ENCODE assay signal across 25 cellular contexts in genomic region chr3:127033786-127034185, GRCh38. TPM values are rescaled to one million over a fixed set of nuclear protein-coding genes. Genes with fewer than 3 reads are reported as not detected.
A peak's percentile ranks its signal among the peaks of the same experiment; 100 is the strongest.
DNase-seq lines count a peak whose midpoint lies in the region; ATAC-seq, FAIRE-seq and TF ChIP-seq lines count a peak whose summit lies in the region.
"Had no signal": no experiment of that assay in that cellular context is flagged by ENCODE, and none has a peak within 500 bp of the region (broad histone marks: within the 10 kb centered on the region; RNA-seq: fewer than 3 reads in every experiment).

No MANE protein-coding gene starts in this region.

- no peak for FAIRE-seq in GM12891 (lab: Jason Lieb, UNC)
- FAIRE-seq: A549, G401.6, GM19239 had no signal

- CTCF ChIA-PET in Calu3 (lab: Charles Lee) = no interaction called here
- CTCF ChIA-PET in RWPE1 (lab: Yijun Ruan, JAX) = interaction anchor here (0.7 kb wide), 1 partner anchor 32 kb away, joined by 3 read pairs; no protein-coding TSS in a partner anchor

- TF ChIP-seq CTCF in Calu3 (IDR thresholded peaks at IDR 0.05; ENCODE audit: unreplicated experiment) = no peak
- no peak for TF ChIP-seq CTCF in RWPE1 (conservative IDR thresholded peaks at IDR 0.05; ENCODE audit: low read depth)
- TF ChIP-seq CTCF in lower lobe of right lung (IDR thresholded peaks at IDR 0.05) = no peak
- no peak for TF ChIP-seq CTCF in psoas muscle (IDR thresholded peaks at IDR 0.05)
- no peak for TF ChIP-seq CTCF in GM13977 (IDR thresholded peaks at IDR 0.05; ENCODE audit: extremely low read depth, insufficient read depth, missing control alignments)

- 75 to 82% (median 77%) methylated on average over 17 to 20 of the region's 20 CpGs for WGBS in psoas muscle, 3 donors

- no peak for DNase-seq in Calu3
- DNase-seq in RWPE1 (ENCODE audit: low spot score) = no peak
- DNase-seq in lower lobe of right lung = peak; percentile 38
- DNase-seq in psoas muscle = peak; percentile 12 to 48
- DNase-seq in GM12891 (ENCODE audit: insufficient read length, low spot score) = no peak
- no peak for DNase-seq in GM13977 (ENCODE audit: low spot score)
- DNase-seq in UCSD-AML1 (lab: John Stamatoyannopoulos, UW; ENCODE audit: unreplicated experiment) = no peak
- DNase-seq: AML-193; CD4-positive, alpha-beta memory T cell; COR-L47; MM.1S; NCI-H2029; NCI-H446; NCI-H524 treated with DMSO at 0.1 percent for 48 hours; NCI-H774; NK-92 treated with Interleukin-12 subunit alpha and Interleukin-12 subunit beta, amount 100 ng/mL, for 24 hours; PC-3 had no signal

- POLR2A ChIA-PET in RWPE1 (lab: Yijun Ruan, JAX; ENCODE audit: low non-redundant PET) = no interaction called here

- H3K27me3 ChIP-seq in lower lobe of right lung (ENCODE audit: low read depth) = no peaks in the 10 kb centered on the region
- no peaks in the 10 kb centered on the region for H3K27me3 ChIP-seq in psoas muscle (ENCODE audit: insufficient read depth in 3 of 3, low read length in 2 of 3)
- H3K27me3 ChIP-seq: BLaER1 treated with 17β-estradiol and CSF1 and Interleukin-3, amounts not matched to agents 10 nM and 100 nM had no signal

- H3K4me3 Mint-ChIP-seq in Calu3 (ENCODE audit: low read depth, unreplicated experiment) = no peak overlapping the region
- H3K4me3 Mint-ChIP-seq: CD4-positive, alpha-beta memory T cell; IgD-negative memory B cell had no signal

- H3K9me3 ChIP-seq in lower lobe of right lung (no peaks in the 10 kb centered on the region), psoas muscle (no peaks in the 10 kb centered on the region)
- H3K9me3 ChIP-seq: A549; BLaER1 treated with 17β-estradiol and CSF1 and Interleukin-3, amounts not matched to agents 10 nM and 100 nM had no signal

- no peaks in the 10 kb centered on the region for H3K9me3 Mint-ChIP-seq in Calu3 (ENCODE audit: low read depth, unreplicated experiment)
- H3K9me3 Mint-ChIP-seq: CD4-positive, alpha-beta memory T cell; IgD-negative memory B cell had no signal

- H3K4me1 Mint-ChIP-seq in Calu3 (ENCODE audit: low read depth, unreplicated experiment) = peaks cover 28% of the 10 kb centered on the region
- H3K4me1 Mint-ChIP-seq: CD4-positive, alpha-beta memory T cell; IgD-negative memory B cell had no signal

- intact Hi-C loops in Calu3 (cut with micrococcal nuclease; ENCODE audit: unreplicated experiment) (no loop called here), lower lobe of right lung (cut with DNase I) (no loop called here), psoas muscle (cut with DNase I) (no loop called here)

- peaks cover 12% of the 10 kb centered on the region for H3K4me1 ChIP-seq in lower lobe of right lung
- H3K4me1 ChIP-seq in psoas muscle = no peaks in the 10 kb centered on the region

- TF ChIP-seq POLR2A in GM12891 (IDR thresholded peaks at IDR 0.05; ENCODE audit: low read depth, low read length) = no peak

- peak overlapping the region; percentile 12 for H3K27ac Mint-ChIP-seq in Calu3 (ENCODE audit: unreplicated experiment)
- H3K27ac Mint-ChIP-seq: IgD-negative memory B cell had no signal

- H3K36me3 ChIP-seq in lower lobe of right lung = peaks cover 58% of the 10 kb centered on the region
- peaks cover 0 to 55% of the 10 kb centered on the region in 2 donors for H3K36me3 ChIP-seq in psoas muscle (ENCODE audit: insufficient read depth in 1 of 2, low read depth in 1 of 2)

- H3K27me3 Mint-ChIP-seq in Calu3 (ENCODE audit: unreplicated experiment) = no peaks in the 10 kb centered on the region
- H3K27me3 Mint-ChIP-seq: CD4-positive, alpha-beta memory T cell; IgD-negative memory B cell had no signal

- in situ Hi-C loops in GM13977 (cut with MboI; ENCODE audit: low pct_unique_long_range_greater_than_20kb, low sequenced_read_pairs, unreplicated experiment) = no loop called here

- no TSS peak for BruUV-seq in Calu3 (replicated peaks; lab: Mats Ljungman, UMichigan)

- H3K27ac ChIP-seq in RWPE1 (peak overlapping the region; percentile 84), lower lobe of right lung (no peak overlapping the region), psoas muscle (no peak overlapping the region)
- H3K27ac ChIP-seq: A549; BLaER1 treated with 17β-estradiol and CSF1 and Interleukin-3, amounts not matched to agents 10 nM and 100 nM; HL-60; KMS-11 had no signal

- peaks cover 48% of the 10 kb centered on the region for H3K36me3 Mint-ChIP-seq in Calu3 (ENCODE audit: insufficient read depth, unreplicated experiment)

- ATAC-seq in lower lobe of right lung (no peak), psoas muscle (no peak)
- ATAC-seq: A549, HCT116, PC-3 had no signal

- H3K4me3 ChIP-seq in lower lobe of right lung = no peak overlapping the region
- H3K4me3 ChIP-seq in psoas muscle = no peak overlapping the region
- H3K4me3 ChIP-seq: A549; BLaER1 treated with 17β-estradiol and CSF1 and Interleukin-3, amounts not matched to agents 10 nM and 100 nM had no signal

TF ChIP-seq in GM12891, 5 proteins besides CTCF, POLR2A, EP300 and RAD21:
- TF ChIP-seq POU2F2 (IDR thresholded peaks at IDR 0.05; ENCODE audit: low read depth, low read length) (no peak), PAX5 (IDR thresholded peaks at IDR 0.05; ENCODE audit: insufficient read depth, low read length, severe bottlenecking) (no peak), TAF1 (IDR thresholded peaks at IDR 0.05; ENCODE audit: low read depth, low read length) (no peak)

RNA-seq across cellular contexts. Expression of gene PLXNA1, which starts 50.9 kb away (rescaled TPM):
- 81.1 and 84.3 TPM in 2 replicates for total RNA-seq in Calu3 (2022)
- total RNA-seq in lower lobe of right lung = 48.1 TPM
- 10 to 100 TPM; 14.7 to 20.1 (median 15.7) TPM for total RNA-seq in psoas muscle
- polyA plus RNA-seq in psoas muscle = 10 to 100 TPM in 2 of 3 donors, 1 to 10 TPM in 1; 7.7 to 18.0 (median 11.4) TPM
- polyA plus RNA-seq in GM12891 (2012; ENCODE audit: low read depth, missing spikeins) = 3.7 TPM

Comparison
In these comparisons a context has a peak if more than half of its experiments do, and no peak if none do; other contexts are left out.
1. DNase-seq: peak in lower lobe of right lung (single experiment) and psoas muscle (2 of 2); none in Calu3 (single experiment), RWPE1 (single experiment), GM12891 (single experiment), GM13977 (single experiment) and UCSD-AML1 (single experiment).